ENCODE assay signal across 21 cellular contexts in the genomic region with DNA sequence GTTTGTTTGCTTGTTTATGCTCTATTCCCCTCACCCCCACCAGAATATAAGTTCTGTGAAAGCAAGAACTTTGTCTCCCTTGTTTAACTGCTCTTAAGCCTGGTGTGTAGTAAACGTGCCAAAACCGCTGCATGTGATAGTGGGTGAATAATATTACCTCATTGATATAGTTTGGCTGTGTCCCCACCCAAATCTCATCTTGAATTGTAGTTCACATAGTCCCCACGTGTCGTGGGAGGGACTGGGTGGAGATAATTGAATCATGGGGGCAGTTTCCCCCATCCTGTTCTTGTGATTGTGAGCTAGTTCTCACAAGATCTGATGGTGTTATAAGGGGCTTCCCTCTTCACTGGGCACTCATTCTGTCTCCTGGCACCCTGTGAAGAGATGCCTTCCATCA. TPM values are rescaled to one million over a fixed set of nuclear protein-coding genes. Genes with fewer than 3 reads are reported as not detected.
DNase-seq lines count a peak whose midpoint lies in the region; ATAC-seq lines count a peak whose summit lies in the region.
"Had no signal": no experiment of that assay in that cellular context is flagged by ENCODE, and none has a peak within 500 bp of the region (broad histone marks: within the 10 kb centered on the region; RNA-seq: fewer than 3 reads in every experiment).

No MANE protein-coding gene starts in this region.

- DNase-seq in activated CD4-positive, alpha-beta memory T cell treated with anti-CD3 and anti-CD28 coated beads for 36 hours = no peak
- DNase-seq in activated CD4-positive, alpha-beta memory T cell treated with anti-CD3 and anti-CD28 coated beads, Interleukin-2, amount 10 ng/mL, durations not matched to agents 7 days and 5 days = no peak
- DNase-seq in stimulated activated naive CD8-positive, alpha-beta T cell treated with anti-CD3 and anti-CD28 coated beads, Interleukin-15, amount 100 ng/mL, for 72 hours = no peak
- no peak for DNase-seq in NCI-H510A (lab: John Stamatoyannopoulos, UW)
- no peak for DNase-seq in T-helper 9 cell
- DNase-seq: Calu3; CD8-positive, alpha-beta memory T cell; DMS153; KBM-7; NCI-H1092 treated with DMSO at 0.1 percent for 48 hours; NCI-H1436 treated with DMSO at 0.1 percent for 48 hours; NCI-H2029; NCI-H2227 treated with DMSO at 0.1 percent for 48 hours; NCI-H524; SIG-M5 had no signal

- POLR2A ChIA-PET in activated CD4-positive, alpha-beta memory T cell treated with anti-CD3 and anti-CD28 coated beads for 36 hours (lab: Charles Lee) = interaction anchor here (1.4 to 1.7 kb wide), 2 partner anchors 72 to 250 kb away, joined by 3 read pairs; no protein-coding TSS in a partner anchor
- POLR2A ChIA-PET in activated CD4-positive, alpha-beta memory T cell treated with anti-CD3 and anti-CD28 coated beads, Interleukin-2, amount 10 ng/mL, durations not matched to agents 7 days and 5 days (lab: Charles Lee) = no interaction called here

- H3K4me1 Mint-ChIP-seq in activated CD4-positive, alpha-beta memory T cell treated with anti-CD3 and anti-CD28 coated beads for 36 hours (ENCODE audit: low read depth) = peaks cover 76% of the 10 kb centered on the region
- H3K4me1 Mint-ChIP-seq in activated CD4-positive, alpha-beta memory T cell treated with anti-CD3 and anti-CD28 coated beads, Interleukin-2, amount 10 ng/mL, durations not matched to agents 7 days and 5 days = peaks cover 55% of the 10 kb centered on the region
- peaks cover 73% of the 10 kb centered on the region for H3K4me1 Mint-ChIP-seq in stimulated activated naive CD8-positive, alpha-beta T cell treated with anti-CD3 and anti-CD28 coated beads, Interleukin-15, Interleukin-2, amounts not matched to agents 100 ng/mL and 50 ng/mL, for 24 hours (ENCODE audit: low read depth)
- H3K4me1 Mint-ChIP-seq in stimulated activated naive CD8-positive, alpha-beta T cell treated with anti-CD3 and anti-CD28 coated beads, Interleukin-15, amount 100 ng/mL, for 72 hours = peaks cover 66% of the 10 kb centered on the region
- peaks cover 40% of the 10 kb centered on the region for H3K4me1 Mint-ChIP-seq in dendritic cell treated with granulocyte-macrophage colony-stimulating factor and Interleukin-4, amounts not matched to agents 40 ng/mL and 50 ng/mL, for 4 days (ENCODE audit: low read depth)

- intact Hi-C loops in activated CD4-positive, alpha-beta memory T cell treated with anti-CD3 and anti-CD28 coated beads for 36 hours (cut with micrococcal nuclease) = no loop called here
- intact Hi-C loops in dendritic cell treated with granulocyte-macrophage colony-stimulating factor and Interleukin-4, amounts not matched to agents 40 ng/mL and 50 ng/mL, for 4 days (cut with micrococcal nuclease) = loop anchor here (5.0 kb wide), 1 partner anchor 60 kb away; no protein-coding TSS in a partner anchor

- H3K4me3 Mint-ChIP-seq in activated CD4-positive, alpha-beta memory T cell treated with anti-CD3 and anti-CD28 coated beads for 36 hours = no peak overlapping the region
- H3K4me3 Mint-ChIP-seq in activated CD4-positive, alpha-beta memory T cell treated with anti-CD3 and anti-CD28 coated beads, Interleukin-2, amount 10 ng/mL, durations not matched to agents 7 days and 5 days = no peak overlapping the region
- H3K4me3 Mint-ChIP-seq in stimulated activated naive CD8-positive, alpha-beta T cell treated with anti-CD3 and anti-CD28 coated beads, Interleukin-15, Interleukin-2, amounts not matched to agents 100 ng/mL and 50 ng/mL, for 24 hours = no peak overlapping the region
- H3K4me3 Mint-ChIP-seq in stimulated activated naive CD8-positive, alpha-beta T cell treated with anti-CD3 and anti-CD28 coated beads, Interleukin-15, amount 100 ng/mL, for 72 hours = no peak overlapping the region
- H3K4me3 Mint-ChIP-seq in dendritic cell treated with granulocyte-macrophage colony-stimulating factor and Interleukin-4, amounts not matched to agents 40 ng/mL and 50 ng/mL, for 4 days = no peak overlapping the region
- H3K4me3 Mint-ChIP-seq: GM23338 had no signal

- CTCF ChIA-PET in activated CD4-positive, alpha-beta memory T cell treated with anti-CD3 and anti-CD28 coated beads for 36 hours (lab: Charles Lee) = no interaction called here
- CTCF ChIA-PET in activated CD4-positive, alpha-beta memory T cell treated with anti-CD3 and anti-CD28 coated beads, Interleukin-2, amount 10 ng/mL, durations not matched to agents 7 days and 5 days (lab: Charles Lee) = interaction anchor here (0.9 to 1.4 kb wide), 2 partner anchors 9 to 13 kb away, joined by 3 read pairs; no protein-coding TSS in a partner anchor

- no peak for ATAC-seq in stimulated activated naive CD8-positive, alpha-beta T cell treated with anti-CD3 and anti-CD28 coated beads, Interleukin-15, amount 100 ng/mL, for 72 hours
- ATAC-seq in GM19395 (IDR thresholded peaks at IDR 0.05; ENCODE audit: unreplicated experiment) = no peak
- ATAC-seq: GM23338, HepG2, Panc1 had no signal

- no peaks in the 10 kb centered on the region for H3K9me3 Mint-ChIP-seq in activated CD4-positive, alpha-beta memory T cell treated with anti-CD3 and anti-CD28 coated beads for 36 hours
- H3K9me3 Mint-ChIP-seq in activated CD4-positive, alpha-beta memory T cell treated with anti-CD3 and anti-CD28 coated beads, Interleukin-2, amount 10 ng/mL, durations not matched to agents 7 days and 5 days = no peaks in the 10 kb centered on the region
- peaks cover 4% of the 10 kb centered on the region for H3K9me3 Mint-ChIP-seq in stimulated activated naive CD8-positive, alpha-beta T cell treated with anti-CD3 and anti-CD28 coated beads, Interleukin-15, Interleukin-2, amounts not matched to agents 100 ng/mL and 50 ng/mL, for 24 hours
- peaks cover 11 to 20% of the 10 kb centered on the region in 2 donors for H3K9me3 Mint-ChIP-seq in stimulated activated naive CD8-positive, alpha-beta T cell treated with anti-CD3 and anti-CD28 coated beads, Interleukin-15, amount 100 ng/mL, for 72 hours
- H3K9me3 Mint-ChIP-seq in dendritic cell treated with granulocyte-macrophage colony-stimulating factor and Interleukin-4, amounts not matched to agents 40 ng/mL and 50 ng/mL, for 4 days = no peaks in the 10 kb centered on the region
- H3K9me3 Mint-ChIP-seq: CD8-positive, alpha-beta memory T cell; GM23338 had no signal

- H3K27ac Mint-ChIP-seq in activated CD4-positive, alpha-beta memory T cell treated with anti-CD3 and anti-CD28 coated beads for 36 hours = peak overlapping the region; percentile 28
- no peak overlapping the region for H3K27ac Mint-ChIP-seq in activated CD4-positive, alpha-beta memory T cell treated with anti-CD3 and anti-CD28 coated beads, Interleukin-2, amount 10 ng/mL, durations not matched to agents 7 days and 5 days
- H3K27ac Mint-ChIP-seq in stimulated activated naive CD8-positive, alpha-beta T cell treated with anti-CD3 and anti-CD28 coated beads, Interleukin-15, Interleukin-2, amounts not matched to agents 100 ng/mL and 50 ng/mL, for 24 hours = peak overlapping the region; percentile 1
- H3K27ac Mint-ChIP-seq in stimulated activated naive CD8-positive, alpha-beta T cell treated with anti-CD3 and anti-CD28 coated beads, Interleukin-15, amount 100 ng/mL, for 72 hours = peak overlapping the region in 1 of 2 donors; percentile 47
- H3K27ac Mint-ChIP-seq in dendritic cell treated with granulocyte-macrophage colony-stimulating factor and Interleukin-4, amounts not matched to agents 40 ng/mL and 50 ng/mL, for 4 days = peak overlapping the region; percentile 55

- H3K36me3 Mint-ChIP-seq in activated CD4-positive, alpha-beta memory T cell treated with anti-CD3 and anti-CD28 coated beads for 36 hours = peaks cover 53% of the 10 kb centered on the region
- peaks cover 45% of the 10 kb centered on the region for H3K36me3 Mint-ChIP-seq in activated CD4-positive, alpha-beta memory T cell treated with anti-CD3 and anti-CD28 coated beads, Interleukin-2, amount 10 ng/mL, durations not matched to agents 7 days and 5 days (ENCODE audit: low read depth)
- H3K36me3 Mint-ChIP-seq in stimulated activated naive CD8-positive, alpha-beta T cell treated with anti-CD3 and anti-CD28 coated beads, Interleukin-15, Interleukin-2, amounts not matched to agents 100 ng/mL and 50 ng/mL, for 24 hours (ENCODE audit: low read depth) = peaks cover 77% of the 10 kb centered on the region
- peaks cover 22% of the 10 kb centered on the region for H3K36me3 Mint-ChIP-seq in dendritic cell treated with granulocyte-macrophage colony-stimulating factor and Interleukin-4, amounts not matched to agents 40 ng/mL and 50 ng/mL, for 4 days (ENCODE audit: low read depth)

- H3K27me3 Mint-ChIP-seq in activated CD4-positive, alpha-beta memory T cell treated with anti-CD3 and anti-CD28 coated beads for 36 hours = no peaks in the 10 kb centered on the region
- H3K27me3 Mint-ChIP-seq in activated CD4-positive, alpha-beta memory T cell treated with anti-CD3 and anti-CD28 coated beads, Interleukin-2, amount 10 ng/mL, durations not matched to agents 7 days and 5 days = no peaks in the 10 kb centered on the region
- H3K27me3 Mint-ChIP-seq in stimulated activated naive CD8-positive, alpha-beta T cell treated with anti-CD3 and anti-CD28 coated beads, Interleukin-15, Interleukin-2, amounts not matched to agents 100 ng/mL and 50 ng/mL, for 24 hours = no peaks in the 10 kb centered on the region
- H3K27me3 Mint-ChIP-seq in stimulated activated naive CD8-positive, alpha-beta T cell treated with anti-CD3 and anti-CD28 coated beads, Interleukin-15, amount 100 ng/mL, for 72 hours = no peaks in the 10 kb centered on the region
- H3K27me3 Mint-ChIP-seq in dendritic cell treated with granulocyte-macrophage colony-stimulating factor and Interleukin-4, amounts not matched to agents 40 ng/mL and 50 ng/mL, for 4 days = no peaks in the 10 kb centered on the region
- H3K27me3 Mint-ChIP-seq: CD8-positive, alpha-beta memory T cell had no signal

RNA-seq across cellular contexts. Expression of gene LRRC8B, which starts 7.6 kb away (rescaled TPM):
- total RNA-seq in activated CD4-positive, alpha-beta memory T cell treated with anti-CD3 and anti-CD28 coated beads for 36 hours = 10 to 100 TPM; 41.1 to 42.1 TPM
- 10 to 100 TPM; 21.3 to 21.7 TPM for total RNA-seq in activated CD4-positive, alpha-beta memory T cell treated with anti-CD3 and anti-CD28 coated beads, Interleukin-2, amount 10 ng/mL, durations not matched to agents 7 days and 5 days
